Comparison of ENCODE assay signal across 8 cellular contexts in the genomic region with DNA sequence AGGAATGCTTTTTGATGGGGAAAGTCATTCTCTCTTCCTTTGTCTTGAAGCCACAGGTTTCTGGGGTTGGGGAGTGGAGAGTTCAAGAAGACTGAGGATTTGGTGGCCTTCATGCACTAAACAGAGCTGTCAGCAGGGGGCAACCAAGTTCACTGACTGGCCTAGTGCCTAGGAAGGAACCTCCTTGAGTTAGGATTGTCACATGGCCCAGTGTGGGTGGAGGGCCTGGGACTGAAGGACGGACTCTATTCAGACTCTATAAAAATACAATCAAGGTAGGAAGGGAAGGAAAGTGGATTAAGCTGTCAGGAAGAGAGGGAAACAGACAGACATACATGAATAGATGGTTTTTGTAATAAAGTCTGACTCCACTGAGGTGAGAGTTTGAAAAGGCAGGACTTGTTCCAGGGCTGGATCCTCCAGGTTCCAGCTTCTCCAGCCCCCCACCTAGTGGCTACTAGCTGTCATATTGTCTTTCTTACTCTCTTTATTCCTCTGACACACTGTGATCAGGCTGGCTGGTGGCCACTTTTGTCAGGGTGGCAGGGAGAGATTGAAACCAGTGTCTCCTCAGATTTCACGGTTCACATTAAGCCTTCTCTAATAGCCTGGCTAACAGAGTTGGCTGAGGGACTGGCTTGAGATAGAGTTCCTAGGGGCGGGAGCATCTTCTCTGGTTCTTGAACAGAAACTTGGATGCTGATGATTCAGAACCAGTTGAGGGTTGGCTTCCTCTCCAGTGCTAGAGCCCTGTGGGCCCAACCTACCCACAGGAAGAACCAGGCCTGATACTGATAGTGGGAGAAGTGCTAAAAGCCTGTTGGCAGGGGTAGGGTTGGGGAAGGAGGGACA. TPM values are rescaled to one million over a fixed set of nuclear protein-coding genes. Genes with fewer than 3 reads are reported as not detected.
A peak's percentile ranks its signal among the peaks of the same experiment; 100 is the strongest.
DNase-seq lines count a peak whose midpoint lies in the region; ATAC-seq and TF ChIP-seq lines count a peak whose summit lies in the region.

No MANE protein-coding gene starts in this region.

- H3K27me3 ChIP-seq in HAP-1 (ENCODE audit: low read depth), result no peaks in the 10 kb centered on the region

- H3K36me3 ChIP-seq in HAP-1 (replicated peaks), result peaks cover 77% of the 10 kb centered on the region

- no peak for ATAC-seq in HG03280 (IDR thresholded peaks at IDR 0.05; ENCODE audit: unreplicated experiment)

- peak overlapping the region; percentile 63 for H3K27ac ChIP-seq in C4-2B

- H3K4me1 Mint-ChIP-seq in activated CD4-positive, alpha-beta memory T cell treated with anti-CD3 and anti-CD28 coated beads, Interleukin-2, amount 10 ng/mL, durations not matched to agents 7 days and 5 days, result peaks cover 57% of the 10 kb centered on the region

- peak overlapping the region; percentile 52 for H3K4me3 Mint-ChIP-seq in activated CD4-positive, alpha-beta memory T cell treated with anti-CD3 and anti-CD28 coated beads, Interleukin-2, amount 10 ng/mL, durations not matched to agents 7 days and 5 days

- H3K27me3 Mint-ChIP-seq in activated CD4-positive, alpha-beta memory T cell treated with anti-CD3 and anti-CD28 coated beads, Interleukin-2, amount 10 ng/mL, durations not matched to agents 7 days and 5 days, result no peaks in the 10 kb centered on the region

- H3K27ac Mint-ChIP-seq in activated CD4-positive, alpha-beta memory T cell treated with anti-CD3 and anti-CD28 coated beads, Interleukin-2, amount 10 ng/mL, durations not matched to agents 7 days and 5 days, result peak overlapping the region; percentile 96

- H3K9me3 ChIP-seq in HAP-1, result no peaks in the 10 kb centered on the region

- POLR2A ChIA-PET in activated CD4-positive, alpha-beta memory T cell treated with anti-CD3 and anti-CD28 coated beads, Interleukin-2, amount 10 ng/mL, durations not matched to agents 7 days and 5 days (lab: Charles Lee), result interaction anchor here (1.0 to 19.9 kb wide), 10 partner anchors 11 to 512 kb away, joined by 3 to 1302 read pairs (median 8); a partner anchor contains a TSS

- peaks cover 75% of the 10 kb centered on the region for H3K36me3 Mint-ChIP-seq in activated CD4-positive, alpha-beta memory T cell treated with anti-CD3 and anti-CD28 coated beads, Interleukin-2, amount 10 ng/mL, durations not matched to agents 7 days and 5 days (ENCODE audit: low read depth)

- TF ChIP-seq CTCF in C4-2B (conservative IDR thresholded peaks at IDR 0.05), result peak; percentile 80

- CTCF ChIA-PET in activated CD4-positive, alpha-beta memory T cell treated with anti-CD3 and anti-CD28 coated beads, Interleukin-2, amount 10 ng/mL, durations not matched to agents 7 days and 5 days (lab: Charles Lee), result interaction anchor here (0.6 to 17.9 kb wide), 26 partner anchors 9 to 1698 kb away, joined by 3 to 883 read pairs (median 5); a partner anchor contains a TSS

- DNase-seq in HAP-1 (ENCODE audit: low spot score in 2 of 2) (peak; percentile 78 to 88), NCI-H748 treated with DMSO at 0.1 percent for 48 hours (lab: John Stamatoyannopoulos, UW) (peak; percentile 1), medulla oblongata (ENCODE audit: extremely low spot score) (peak; percentile 96)
- peak; percentile 82 for DNase-seq in activated CD4-positive, alpha-beta memory T cell treated with anti-CD3 and anti-CD28 coated beads, Interleukin-2, amount 10 ng/mL, durations not matched to agents 7 days and 5 days
- DNase-seq in effector CD8-positive, alpha-beta T cell (lab: John Stamatoyannopoulos, UW), result peak; percentile 72
- peak in 2 of 3 donors; percentile 60 to 61 for DNase-seq in stimulated activated CD4-positive, alpha-beta T cell treated with anti-CD3 and anti-CD28 coated beads, TNF-alpha, amount 100 ng/mL, for 1 hour (ENCODE audit: low read depth in 3 of 3, low spot score in 1 of 3)

- H3K9me3 Mint-ChIP-seq in activated CD4-positive, alpha-beta memory T cell treated with anti-CD3 and anti-CD28 coated beads, Interleukin-2, amount 10 ng/mL, durations not matched to agents 7 days and 5 days, result no peaks in the 10 kb centered on the region

- H3K4me3 ChIP-seq in HAP-1, result no peak overlapping the region

- peaks cover 8% of the 10 kb centered on the region for H3K4me1 ChIP-seq in HAP-1

- in situ Hi-C loops in HAP-1 (cut with MboI; ENCODE audit: low sequenced_read_pairs), result no loop called here

RNA-seq across cellular contexts. Expression of a gene that starts 4.1 kb away (rescaled TPM):
- 100 to 1,000 TPM; 662 to 665 TPM for total RNA-seq in activated CD4-positive, alpha-beta memory T cell treated with anti-CD3 and anti-CD28 coated beads, Interleukin-2, amount 10 ng/mL, durations not matched to agents 7 days and 5 days

RNA-seq across cellular contexts. Expression of a gene that starts 30.6 kb away (rescaled TPM):
- total RNA-seq in activated CD4-positive, alpha-beta memory T cell treated with anti-CD3 and anti-CD28 coated beads, Interleukin-2, amount 10 ng/mL, durations not matched to agents 7 days and 5 days, result 10 to 100 TPM; 46.9 to 49.9 TPM

RNA-seq across cellular contexts. Expression of a gene that starts 41.8 kb away (rescaled TPM):
- 10 to 100 TPM; 35.5 to 37.7 TPM for total RNA-seq in activated CD4-positive, alpha-beta memory T cell treated with anti-CD3 and anti-CD28 coated beads, Interleukin-2, amount 10 ng/mL, durations not matched to agents 7 days and 5 days

RNA-seq across cellular contexts. Expression of a gene that starts 42.0 kb away (rescaled TPM):
- 1,000 to 10,000 TPM; 1,572 to 1,591 TPM for total RNA-seq in activated CD4-positive, alpha-beta memory T cell treated with anti-CD3 and anti-CD28 coated beads, Interleukin-2, amount 10 ng/mL, durations not matched to agents 7 days and 5 days

Comparison
In these comparisons a context has a peak if more than half of its experiments do, and no peak if none do; other contexts are left out.
1. DNase-seq: peak in every context shown above with its lines; median percentile 96 in medulla oblongata; 83 in HAP-1; 82 in activated CD4-positive, alpha-beta memory T cell treated with anti-CD3 and anti-CD28 coated beads, Interleukin-2, amount 10 ng/mL, durations not matched to agents 7 days and 5 days; 72 in effector CD8-positive, alpha-beta T cell; 60 in stimulated activated CD4-positive, alpha-beta T cell treated with anti-CD3 and anti-CD28 coated beads, TNF-alpha, amount 100 ng/mL, for 1 hour; 1 in NCI-H748 treated with DMSO at 0.1 percent for 48 hours.